Comparison of ENCODE assay signal across 1 cellular context in the genomic region with DNA sequence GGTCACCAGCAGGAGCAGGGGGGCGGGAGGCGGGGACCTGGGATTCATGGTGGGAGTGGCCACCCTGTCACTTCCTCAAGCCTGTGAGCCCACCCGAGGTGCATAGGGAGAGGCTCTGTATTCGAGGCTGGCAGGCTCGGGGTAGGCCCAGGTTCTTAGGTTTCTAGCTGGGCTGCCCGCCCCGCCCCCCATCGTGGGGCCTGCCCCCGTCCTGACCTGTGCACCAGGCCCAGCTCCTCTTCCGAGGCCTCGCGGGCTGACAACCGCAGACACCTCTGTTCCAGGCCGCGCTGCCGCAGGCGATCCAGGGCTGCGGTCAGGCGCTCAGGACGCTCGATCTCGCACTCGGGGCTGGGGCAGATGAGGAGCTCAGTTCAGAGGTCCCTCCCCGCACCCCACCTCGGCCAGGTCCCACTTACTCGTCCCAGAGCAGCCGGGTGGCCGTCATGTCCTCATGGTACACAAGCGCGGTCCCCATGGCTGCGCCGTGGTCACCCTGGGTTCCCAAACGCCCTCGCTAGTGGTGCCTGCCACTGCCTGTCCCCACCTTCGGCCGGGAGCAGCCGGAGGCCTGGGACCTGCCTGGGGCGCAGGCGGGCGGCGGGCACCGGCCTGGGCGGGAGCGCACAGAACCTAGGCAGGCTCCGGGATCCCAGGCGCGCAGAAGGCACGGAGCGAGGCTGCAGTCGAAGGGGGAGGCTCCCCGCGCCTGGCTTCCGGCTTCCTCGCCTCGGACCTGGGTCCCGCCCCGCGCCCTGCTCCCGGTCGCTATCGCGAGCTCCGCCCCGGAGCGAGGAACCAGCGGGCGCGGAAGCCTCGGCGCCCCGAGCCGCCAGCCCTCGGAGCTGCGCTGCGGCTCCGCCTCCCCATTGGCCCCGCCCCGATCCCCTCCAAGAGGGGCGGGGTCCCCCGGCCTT.
TF ChIP-seq lines count a peak whose summit lies in the region.

A gene with protein sequence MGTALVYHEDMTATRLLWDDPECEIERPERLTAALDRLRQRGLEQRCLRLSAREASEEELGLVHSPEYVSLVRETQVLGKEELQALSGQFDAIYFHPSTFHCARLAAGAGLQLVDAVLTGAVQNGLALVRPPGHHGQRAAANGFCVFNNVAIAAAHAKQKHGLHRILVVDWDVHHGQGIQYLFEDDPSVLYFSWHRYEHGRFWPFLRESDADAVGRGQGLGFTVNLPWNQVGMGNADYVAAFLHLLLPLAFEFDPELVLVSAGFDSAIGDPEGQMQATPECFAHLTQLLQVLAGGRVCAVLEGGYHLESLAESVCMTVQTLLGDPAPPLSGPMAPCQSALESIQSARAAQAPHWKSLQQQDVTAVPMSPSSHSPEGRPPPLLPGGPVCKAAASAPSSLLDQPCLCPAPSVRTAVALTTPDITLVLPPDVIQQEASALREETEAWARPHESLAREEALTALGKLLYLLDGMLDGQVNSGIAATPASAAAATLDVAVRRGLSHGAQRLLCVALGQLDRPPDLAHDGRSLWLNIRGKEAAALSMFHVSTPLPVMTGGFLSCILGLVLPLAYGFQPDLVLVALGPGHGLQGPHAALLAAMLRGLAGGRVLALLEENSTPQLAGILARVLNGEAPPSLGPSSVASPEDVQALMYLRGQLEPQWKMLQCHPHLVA (minus strand): TSS at position 711 of the 917 bp plus-strand sequence. CDS start 233 bp downstream, at position 478.

TF ChIP-seq in K562, 482 proteins besides CTCF, POLR2A, EP300 and RAD21 (continued from another document):
- TF ChIP-seq MTA3 (IDR thresholded peaks at IDR 0.05; ENCODE audit: borderline replicate concordance) (peak; percentile 30; the same call in 1 of the 2 replicates), CTBP1 (IDR thresholded peaks at IDR 0.05; ENCODE audit: borderline replicate concordance) (0 out of 2 replicates have a peak, but pooled peaks have one; percentile 25), PHF20 (IDR thresholded peaks at IDR 0.05; ENCODE audit: partially characterized antibody) (peak; percentile 25), ZFX (CRISPR knock-in tag; IDR thresholded peaks at IDR 0.05) (peak; percentile 71), ZBTB9 (CRISPR knock-in tag; IDR thresholded peaks at IDR 0.05) (0 out of 2 replicates have a peak, but pooled peaks have one; percentile 39), ZSCAN29 (IDR thresholded peaks at IDR 0.05) (0 out of 2 replicates have a peak, but pooled peaks have one; percentile 37), NRF1 (conservative IDR thresholded peaks at IDR 0.05 in 1 of 2, IDR thresholded peaks at IDR 0.05 in 1 of 2) (peak; percentile 68 to 75; a peak in 3 of 4 replicates), GTF2F1 (IDR thresholded peaks at IDR 0.05; ENCODE audit: low read depth, low read length) (no peak), CXXC5 (CRISPR knock-in tag; IDR thresholded peaks at IDR 0.05) (peak; percentile 73), SUPT5H (IDR thresholded peaks at IDR 0.05) (peak; percentile 69), POLR2G (IDR thresholded peaks at IDR 0.05; ENCODE audit: low read depth, low read length) (peak; percentile 79), FUS (optimal IDR thresholded peaks at IDR 0.05; ENCODE audit: low read depth, low read length) (peak; percentile 59), REST (CRISPR knock-in tag; IDR thresholded peaks at IDR 0.05; ENCODE audit: low read depth) (peak; percentile 75), KAT7 (CRISPR knock-in tag; IDR thresholded peaks at IDR 0.05; ENCODE audit: borderline replicate concordance) (0 out of 2 replicates have a peak, but pooled peaks have one; percentile 62), RBM25 (IDR thresholded peaks at IDR 0.05; ENCODE audit: low read depth, low read length, severe bottlenecking) (peak; percentile 96), RBFOX2 (IDR thresholded peaks at IDR 0.05; ENCODE audit: low read depth, low read length) (peak; percentile 67), ZKSCAN8 (CRISPR knock-in tag; IDR thresholded peaks at IDR 0.05) (no peak), NCOR1 (IDR thresholded peaks at IDR 0.05) (no peak), TEAD2 (tag; IDR thresholded peaks at IDR 0.05) (no peak)
- TF ChIP-seq, protein P1, sequence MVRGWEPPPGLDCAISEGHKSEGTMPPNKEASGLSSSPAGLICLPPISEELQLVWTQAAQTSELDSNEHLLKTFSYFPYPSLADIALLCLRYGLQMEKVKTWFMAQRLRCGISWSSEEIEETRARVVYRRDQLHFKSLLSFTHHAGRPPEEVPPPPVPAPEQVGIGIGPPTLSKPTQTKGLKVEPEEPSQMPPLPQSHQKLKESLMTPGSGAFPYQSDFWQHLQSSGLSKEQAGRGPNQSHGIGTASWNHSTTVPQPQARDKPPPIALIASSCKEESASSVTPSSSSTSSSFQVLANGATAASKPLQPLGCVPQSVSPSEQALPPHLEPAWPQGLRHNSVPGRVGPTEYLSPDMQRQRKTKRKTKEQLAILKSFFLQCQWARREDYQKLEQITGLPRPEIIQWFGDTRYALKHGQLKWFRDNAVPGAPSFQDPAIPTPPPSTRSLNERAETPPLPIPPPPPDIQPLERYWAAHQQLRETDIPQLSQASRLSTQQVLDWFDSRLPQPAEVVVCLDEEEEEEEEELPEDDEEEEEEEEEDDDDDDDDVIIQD (CRISPR knock-in tag; IDR thresholded peaks at IDR 0.05) = no peak
